ENCODE assay signal across 21 cellular contexts in genomic region chr6:134880487-134881190, GRCh38.
DNase-seq lines count a peak whose midpoint lies in the region; ATAC-seq and TF ChIP-seq lines count a peak whose summit lies in the region.
"Had no signal": no experiment of that assay in that cellular context is flagged by ENCODE, and none has a peak within 500 bp of the region (broad histone marks: within the 10 kb centered on the region; RNA-seq: fewer than 3 reads in every experiment).

No MANE protein-coding gene starts in this region.

- peak overlapping the region; percentile 45 for H3K27ac ChIP-seq in suprapubic skin
- H3K27ac ChIP-seq: 22Rv1, ascending aorta, gastrocnemius medialis, thoracic aorta had no signal

- H3K9me3 ChIP-seq in suprapubic skin: no peaks in the 10 kb centered on the region
- H3K9me3 ChIP-seq: ascending aorta, gastrocnemius medialis, thoracic aorta had no signal

- H3K4me1 ChIP-seq in suprapubic skin: peaks cover 12% of the 10 kb centered on the region
- H3K4me1 ChIP-seq: ascending aorta had no signal

- DNase-seq in DMS 273 (lab: John Stamatoyannopoulos, UW; ENCODE audit: unreplicated experiment) (peak; percentile 45), DMS 273 treated with DMSO at 0.1 percent for 48 hours (lab: John Stamatoyannopoulos, UW) (no peak), NCI-H446 (lab: John Stamatoyannopoulos, UW) (peak; percentile 7 to 53), fibroblast of mammary gland (ENCODE audit: low read depth) (peak; percentile 72), suprapubic skin (ENCODE audit: low spot score in 2 of 2) (no peak), T-helper 1 cell (no peak)
- DNase-seq: activated CD4-positive, alpha-beta T cell treated with anti-CD3 and anti-CD28 coated beads, Interleukin-2, amount 10 ng/mL, durations not matched to agents 24 days and 14 days; activated naive CD4-positive, alpha-beta T cell treated with Interleukin-2 at 50 U/mL for 16 hours; CD4-positive, CD25-positive, alpha-beta regulatory T cell; DMS79 treated with DMSO at 0.1 percent for 48 hours; gastrocnemius medialis; NCI-H2029; NCI-H510A treated with DMSO at 0.1 percent for 48 hours; OCI-M1; stimulated activated CD4-positive, alpha-beta T cell treated with anti-CD3 and anti-CD28 coated beads, Interleukin-4, amount 100 ng/mL, for 24 hours had no signal

- no peak for TF ChIP-seq POLR2A in suprapubic skin (IDR thresholded peaks at IDR 0.05)

- WGBS in suprapubic skin: 56% methylated on average over 5 of the region's 5 CpGs

- no peak for TF ChIP-seq EP300 in suprapubic skin (IDR thresholded peaks at IDR 0.05)

- H3K27me3 ChIP-seq in suprapubic skin: no peaks in the 10 kb centered on the region
- H3K27me3 ChIP-seq: ascending aorta, gastrocnemius medialis had no signal

- no peak for TF ChIP-seq CTCF in fibroblast of mammary gland (conservative IDR thresholded peaks at IDR 0.05; ENCODE audit: control insufficient read depth, insufficient read depth, low read depth, low read length)
- TF ChIP-seq CTCF in suprapubic skin (IDR thresholded peaks at IDR 0.05): no peak

- no peak for ATAC-seq in GM21723 (IDR thresholded peaks at IDR 0.05; ENCODE audit: unreplicated experiment)
- no peak for ATAC-seq in HG03108 (IDR thresholded peaks at IDR 0.05; ENCODE audit: unreplicated experiment)
- ATAC-seq: gastrocnemius medialis, left lobe of liver had no signal

- H3K4me3 ChIP-seq in fibroblast of mammary gland (ENCODE audit: control insufficient read depth, low read depth, low read length): no peak overlapping the region
- no peak overlapping the region for H3K4me3 ChIP-seq in suprapubic skin
- H3K4me3 ChIP-seq: ascending aorta, gastrocnemius medialis, thoracic aorta had no signal

- H3K36me3 ChIP-seq in suprapubic skin: no peaks in the 10 kb centered on the region
- H3K36me3 ChIP-seq: ascending aorta, gastrocnemius medialis, thoracic aorta had no signal

Comparison
In these comparisons a context has a peak if more than half of its experiments do, and no peak if none do; other contexts are left out.
1. DNase-seq: peak in DMS 273 (single experiment), NCI-H446 (2 of 2) and fibroblast of mammary gland (single experiment); none in DMS 273 treated with DMSO at 0.1 percent for 48 hours (single experiment), suprapubic skin (0 of 2) and T-helper 1 cell (0 of 5).